8 cellular contexts compared by ENCODE assay signal in the genomic region with DNA sequence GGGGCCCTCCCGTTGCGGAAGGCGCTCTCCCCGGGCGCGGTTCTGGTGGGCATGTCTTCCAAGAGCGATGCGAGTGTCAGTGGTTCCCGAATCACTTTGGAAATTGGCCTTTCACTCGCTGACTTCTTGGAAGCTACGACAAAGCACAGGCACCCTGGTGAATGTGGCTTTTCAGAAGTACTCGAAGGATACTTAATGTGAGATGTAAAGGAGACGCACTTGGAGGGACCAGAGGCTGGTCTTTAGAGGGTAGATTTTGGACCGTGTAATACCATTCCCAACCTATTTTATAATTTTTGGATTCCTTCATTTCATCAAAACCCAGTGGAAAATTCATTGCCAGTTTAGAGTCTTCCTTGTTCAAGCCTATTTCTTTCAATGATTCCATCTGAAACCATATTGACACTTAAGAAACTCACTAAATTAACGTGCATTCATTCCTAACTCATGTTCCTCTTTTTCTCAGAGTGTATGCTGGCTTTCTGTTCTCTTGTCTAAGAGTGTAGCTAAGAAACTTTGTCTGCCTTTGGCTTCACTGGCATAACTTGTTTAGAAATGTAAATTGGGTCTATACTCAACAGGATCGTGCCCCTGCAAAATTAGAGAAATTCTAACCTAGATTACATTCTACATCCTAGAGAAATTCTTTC. TPM values are rescaled to one million over a fixed set of nuclear protein-coding genes. Genes with fewer than 3 reads are reported as not detected.
A peak's percentile ranks its signal among the peaks of the same experiment; 100 is the strongest.
DNase-seq lines count a peak whose midpoint lies in the region; ATAC-seq and TF ChIP-seq lines count a peak whose summit lies in the region.

No MANE protein-coding gene starts in this region.

- no peaks in the 10 kb centered on the region for H3K27me3 ChIP-seq in CD4-positive, alpha-beta T cell (ENCODE audit: control insufficient read depth, insufficient read depth, low read length)
- no peaks in the 10 kb centered on the region for H3K27me3 ChIP-seq in heart left ventricle
- no peaks in the 10 kb centered on the region for H3K27me3 ChIP-seq in rectal smooth muscle tissue (ENCODE audit: control insufficient read depth, insufficient read depth, low read length)

- CTCF ChIA-PET in CD4-positive, alpha-beta T cell (lab: Charles Lee) = no interaction called here

- no peak for TF ChIP-seq CTCF in CD4-positive, alpha-beta T cell (IDR thresholded peaks at IDR 0.05)
- no peak for TF ChIP-seq CTCF in heart left ventricle (IDR thresholded peaks at IDR 0.05)
- TF ChIP-seq CTCF in GM10266 (IDR thresholded peaks at IDR 0.05; ENCODE audit: control insufficient read depth, insufficient read depth, low read depth, missing control alignments) = no peak

- no peak overlapping the region for H3K27ac ChIP-seq in CD4-positive, alpha-beta T cell (ENCODE audit: low read depth, low read length)
- H3K27ac ChIP-seq in heart left ventricle (peak overlapping the region; percentile 66 to 95 (median 87)), rectal smooth muscle tissue (ENCODE audit: low read depth, low read length) (peak overlapping the region; percentile 71)

- H3K9ac ChIP-seq in rectal smooth muscle tissue (ENCODE audit: low read length) = peak overlapping the region; percentile 42

- intact Hi-C loops in CD4-positive, alpha-beta T cell (cut with DNase I, micrococcal nuclease) = loop anchor here in 1 of 2 experiments (2.0 to 5.0 kb wide), 3 partner anchors 227 to 598 kb away; a partner anchor contains a TSS
- intact Hi-C loops in heart left ventricle (cut with DNase I) = loop anchor here in 5 of 10 donors (2.0 to 10.0 kb wide), 5 partner anchors 102 to 598 kb away; a partner anchor contains a TSS

- no peaks in the 10 kb centered on the region for H3K9me3 Mint-ChIP-seq in CD4-positive, alpha-beta T cell
- H3K9me3 Mint-ChIP-seq in activated T-cell treated with anti-CD3 and anti-CD28 coated beads, Interleukin-2, amount 50 U/mL, for 4 hours = no peaks in the 10 kb centered on the region

- H3K4me1 ChIP-seq in heart left ventricle = peaks cover 0 to 24% (median 8%) of the 10 kb centered on the region in 12 donors
- peaks cover 5% of the 10 kb centered on the region for H3K4me1 ChIP-seq in rectal smooth muscle tissue (ENCODE audit: control insufficient read depth, insufficient read depth, low read length)

- no peaks in the 10 kb centered on the region for H3K27me3 Mint-ChIP-seq in CD4-positive, alpha-beta T cell
- no peaks in the 10 kb centered on the region for H3K27me3 Mint-ChIP-seq in activated T-cell treated with anti-CD3 and anti-CD28 coated beads, Interleukin-2, amount 50 U/mL, for 4 hours (ENCODE audit: low read depth)

- peak; percentile 25 for ATAC-seq in CD4-positive, alpha-beta T cell (ENCODE audit: poor library complexity)
- peak; percentile 39 for ATAC-seq in GM19395 (IDR thresholded peaks at IDR 0.05; ENCODE audit: unreplicated experiment)
- peak; percentile 16 for ATAC-seq in HG03565 (IDR thresholded peaks at IDR 0.05; ENCODE audit: unreplicated experiment)
- peak; percentile 3 for ATAC-seq in activated T-cell treated with anti-CD3 and anti-CD28 coated beads, Interleukin-2, amount 50 U/mL, for 4 hours
- ATAC-seq in heart left ventricle = peak in 3 of 4 donors; percentile 26 to 39 (median 29)

- H3K36me3 Mint-ChIP-seq in CD4-positive, alpha-beta T cell (ENCODE audit: low read depth) = peaks cover 21% of the 10 kb centered on the region
- H3K36me3 Mint-ChIP-seq in activated T-cell treated with anti-CD3 and anti-CD28 coated beads, Interleukin-2, amount 50 U/mL, for 4 hours (ENCODE audit: insufficient read depth) = peaks cover 2% of the 10 kb centered on the region

- H3K9me3 ChIP-seq in CD4-positive, alpha-beta T cell (ENCODE audit: control insufficient read depth, low read length) = no peaks in the 10 kb centered on the region
- H3K9me3 ChIP-seq in heart left ventricle = no peaks in the 10 kb centered on the region

- peaks cover 21% of the 10 kb centered on the region for H3K4me1 Mint-ChIP-seq in CD4-positive, alpha-beta T cell (ENCODE audit: low read depth)
- peaks cover 15% of the 10 kb centered on the region for H3K4me1 Mint-ChIP-seq in activated T-cell treated with anti-CD3 and anti-CD28 coated beads, Interleukin-2, amount 50 U/mL, for 4 hours (ENCODE audit: low read depth)

- H3K4me3 ChIP-seq in heart left ventricle (peak overlapping the region; percentile 53 to 93 (median 74)), rectal smooth muscle tissue (ENCODE audit: low read length) (peak overlapping the region; percentile 71)

- DNase-seq in CD4-positive, alpha-beta T cell = peak in 1 of 10 experiments; percentile 0
- DNase-seq in activated T-cell treated with anti-CD3 and anti-CD28 coated beads, Interleukin-2, amount 50 U/mL, for 4 hours = no peak
- DNase-seq in heart left ventricle (no peak), NCI-H524 treated with DMSO at 0.1 percent for 48 hours (lab: John Stamatoyannopoulos, UW) (no peak), GM10266 (ENCODE audit: extremely low spot score) (no peak)

- no peak for TF ChIP-seq POLR2A in heart left ventricle (IDR thresholded peaks at IDR 0.05)

- peak overlapping the region; percentile 95 for H3K4me3 Mint-ChIP-seq in CD4-positive, alpha-beta T cell
- H3K4me3 Mint-ChIP-seq in activated T-cell treated with anti-CD3 and anti-CD28 coated beads, Interleukin-2, amount 50 U/mL, for 4 hours = peak overlapping the region; percentile 85

- H3K36me3 ChIP-seq in heart left ventricle (peaks cover 0 to 17% (median 0%) of the 10 kb centered on the region in 9 donors), rectal smooth muscle tissue (ENCODE audit: control insufficient read depth, insufficient read depth, low read length) (no peaks in the 10 kb centered on the region)

- POLR2A ChIA-PET in CD4-positive, alpha-beta T cell (lab: Charles Lee) = interaction anchor here (1.0 to 1.4 kb wide), 2 partner anchors 9 to 89 kb away, joined by 3 read pairs; no protein-coding TSS in a partner anchor

- 8 to 10% (median 10%) methylated on average over 16 of the region's 16 CpGs for WGBS in heart left ventricle, 4 donors

- peak overlapping the region; percentile 74 for H3K27ac Mint-ChIP-seq in CD4-positive, alpha-beta T cell

RNA-seq across cellular contexts. Expression of a gene that starts 0.6 kb away (rescaled TPM):
- 1 to 10 TPM; 4.1 to 4.3 TPM for total RNA-seq in CD4-positive, alpha-beta T cell
- total RNA-seq in activated T-cell treated with anti-CD3 and anti-CD28 coated beads, Interleukin-2, amount 50 U/mL, for 4 hours = 10 to 100 TPM; 13.9 to 16.2 (median 15.4) TPM
- 10 to 100 TPM; 14.6 to 26.9 (median 19.5) TPM for total RNA-seq in heart left ventricle
- 10 to 100 TPM in 1 of 2 donors, 1 to 10 TPM in 1; 6.9 to 16.3 TPM for polyA plus RNA-seq in heart left ventricle

RNA-seq across cellular contexts. Expression of a gene that starts 17.2 kb away (rescaled TPM):
- not detected for total RNA-seq in CD4-positive, alpha-beta T cell
- total RNA-seq in activated T-cell treated with anti-CD3 and anti-CD28 coated beads, Interleukin-2, amount 50 U/mL, for 4 hours = not detected
- total RNA-seq in heart left ventricle = not detected
- not detected for polyA plus RNA-seq in heart left ventricle
